ENCODE assay signal across 8 cellular contexts in genomic region chr19:4172861-4173473, GRCh38. TPM values are rescaled to one million over a fixed set of nuclear protein-coding genes. Genes with fewer than 3 reads are reported as not detected.
A peak's percentile ranks its signal among the peaks of the same experiment; 100 is the strongest.
DNase-seq lines count a peak whose midpoint lies in the region; ATAC-seq and TF ChIP-seq lines count a peak whose summit lies in the region.

No MANE protein-coding gene starts in this region.

- H3K4me1 Mint-ChIP-seq in CD4-positive, alpha-beta memory T cell: peaks cover 0 to 9% (median 2%) of the 10 kb centered on the region in 4 donors
- H3K4me1 Mint-ChIP-seq in endothelial cell (ENCODE audit: unreplicated experiment): peaks cover 3% of the 10 kb centered on the region

- ATAC-seq in omental fat pad (ENCODE audit: low FRiP score): peak; percentile 73
- peak; percentile 77 for ATAC-seq in upper lobe of right lung
- ATAC-seq in HG02885 (IDR thresholded peaks at IDR 0.05; ENCODE audit: poor library complexity, unreplicated experiment): no peak

- POLR2A ChIA-PET in CD4-positive, alpha-beta memory T cell (lab: Charles Lee; ENCODE audit: partially characterized antibody): no interaction called here

- peak overlapping the region in 1 of 7 donors; percentile 35 for H3K27ac Mint-ChIP-seq in CD4-positive, alpha-beta memory T cell
- H3K27ac Mint-ChIP-seq in endothelial cell (ENCODE audit: unreplicated experiment): no peak overlapping the region

- no peak for TF ChIP-seq POLR2A in NB4 (IDR thresholded peaks at IDR 0.05; ENCODE audit: extremely low read depth, insufficient read length)

- no peak overlapping the region for H3K4me3 ChIP-seq in CD4-positive, alpha-beta memory T cell (ENCODE audit: low read length in 2 of 2)
- H3K4me3 ChIP-seq in NB4 (ENCODE audit: low read depth, low read length) (no peak overlapping the region), upper lobe of right lung (no peak overlapping the region), coronary artery (no peak overlapping the region)

- H3K36me3 Mint-ChIP-seq in CD4-positive, alpha-beta memory T cell: peaks cover 4 to 10% of the 10 kb centered on the region in 2 donors
- H3K36me3 Mint-ChIP-seq in endothelial cell (ENCODE audit: low read depth, unreplicated experiment): peaks cover 3% of the 10 kb centered on the region

- peaks cover 0 to 2% (median 0%) of the 10 kb centered on the region in 8 donors for H3K9me3 Mint-ChIP-seq in CD4-positive, alpha-beta memory T cell
- H3K9me3 Mint-ChIP-seq in endothelial cell (ENCODE audit: unreplicated experiment): no peaks in the 10 kb centered on the region

- H3K36me3 ChIP-seq in CD4-positive, alpha-beta memory T cell (ENCODE audit: insufficient read depth, low read length): no peaks in the 10 kb centered on the region
- H3K36me3 ChIP-seq in upper lobe of right lung: no peaks in the 10 kb centered on the region

- H3K4me1 ChIP-seq in CD4-positive, alpha-beta memory T cell (ENCODE audit: insufficient read depth, low read length): no peaks in the 10 kb centered on the region
- no peaks in the 10 kb centered on the region for H3K4me1 ChIP-seq in upper lobe of right lung

- TF ChIP-seq CTCF in NB4 (IDR thresholded peaks at IDR 0.05; ENCODE audit: low read depth, low read length) (no peak), endothelial cell (IDR thresholded peaks at IDR 0.05; ENCODE audit: unreplicated experiment) (no peak), omental fat pad (IDR thresholded peaks at IDR 0.05) (no peak), upper lobe of right lung (IDR thresholded peaks at IDR 0.05) (no peak), coronary artery (IDR thresholded peaks at IDR 0.05) (no peak)

- CTCF ChIA-PET in CD4-positive, alpha-beta memory T cell (lab: Charles Lee; ENCODE audit: partially characterized antibody): no interaction called here

- intact Hi-C loops in CD4-positive, alpha-beta memory T cell (cut with micrococcal nuclease): no loop called here
- intact Hi-C loops in upper lobe of right lung (cut with DNase I): no loop called here

- H3K27ac ChIP-seq in CD4-positive, alpha-beta memory T cell (ENCODE audit: low read depth, low read length): no peak overlapping the region
- no peak overlapping the region for H3K27ac ChIP-seq in upper lobe of right lung
- H3K27ac ChIP-seq in coronary artery: no peak overlapping the region

- no peaks in the 10 kb centered on the region for H3K27me3 ChIP-seq in CD4-positive, alpha-beta memory T cell (ENCODE audit: insufficient read depth, low read length)
- H3K27me3 ChIP-seq in upper lobe of right lung: peaks cover 3% of the 10 kb centered on the region

- H3K27me3 Mint-ChIP-seq in CD4-positive, alpha-beta memory T cell: peaks cover 3% of the 10 kb centered on the region in 2 donors
- H3K27me3 Mint-ChIP-seq in endothelial cell (ENCODE audit: unreplicated experiment): peaks cover 12% of the 10 kb centered on the region

- no peaks in the 10 kb centered on the region for H3K9me3 ChIP-seq in CD4-positive, alpha-beta memory T cell (ENCODE audit: control insufficient read depth in 1 of 2, low read length in 2 of 2)
- H3K9me3 ChIP-seq in upper lobe of right lung: no peaks in the 10 kb centered on the region

- H3K4me3 Mint-ChIP-seq in CD4-positive, alpha-beta memory T cell: peak overlapping the region in 2 of 8 donors; percentile 20 to 31
- no peak overlapping the region for H3K4me3 Mint-ChIP-seq in endothelial cell (ENCODE audit: unreplicated experiment)

- peak; percentile 66 to 73 (median 71) for DNase-seq in CD4-positive, alpha-beta memory T cell
- DNase-seq in NB4 (ENCODE audit: low read depth) (peak; percentile 47), endothelial cell (ENCODE audit: low spot score) (peak; percentile 90), omental fat pad (ENCODE audit: low spot score) (peak; percentile 44), upper lobe of right lung (peak; percentile 82), coronary artery (ENCODE audit: low spot score) (no peak)
- DNase-seq in activated CD4-positive, alpha-beta T cell treated with anti-CD3 and anti-CD28 coated beads, Interleukin-2, amount 50 U/mL, for 48 hours: peak; percentile 70 to 72

RNA-seq across cellular contexts. Expression of gene SIRT6, which starts 9.4 kb away (rescaled TPM):
- total RNA-seq in CD4-positive, alpha-beta memory T cell: 10 to 100 TPM; 26.8 to 27.0 TPM
- polyA plus RNA-seq in CD4-positive, alpha-beta memory T cell: 1 to 10 TPM in 1 of 2 donors, under 1 TPM in 1; 0.19 to 5.0 TPM
- 24.6 TPM for total RNA-seq in endothelial cell (ENCODE audit: unreplicated experiment)
- total RNA-seq in omental fat pad: 10 to 100 TPM; 15.0 to 29.6 (median 21.0) TPM
- total RNA-seq in upper lobe of right lung: 20.3 TPM

RNA-seq across cellular contexts. Expression of gene ANKRD24, which starts 9.5 kb away (rescaled TPM):
- 1 to 10 TPM; 1.9 to 2.9 TPM for total RNA-seq in CD4-positive, alpha-beta memory T cell
- under 1 TPM in 1 of 2 donors, not detected in 1; 0.20 TPM for polyA plus RNA-seq in CD4-positive, alpha-beta memory T cell
- total RNA-seq in endothelial cell (ENCODE audit: unreplicated experiment): 0.82 TPM
- 1 to 10 TPM in 2 of 4 donors, under 1 TPM in 2; 0.88 to 1.2 (median 1.0) TPM for total RNA-seq in omental fat pad
- 2.3 TPM for total RNA-seq in upper lobe of right lung

RNA-seq across cellular contexts. Expression of gene CREB3L3, which starts 19.5 kb away (rescaled TPM):
- not detected for total RNA-seq in CD4-positive, alpha-beta memory T cell
- not detected for polyA plus RNA-seq in CD4-positive, alpha-beta memory T cell
- total RNA-seq in endothelial cell (ENCODE audit: unreplicated experiment) (not detected), omental fat pad (not detected), upper lobe of right lung (not detected)

RNA-seq across cellular contexts. Expression of gene MAP2K2, which starts 49.0 kb away (rescaled TPM):
- total RNA-seq in CD4-positive, alpha-beta memory T cell: 100 to 1,000 TPM; 125 to 126 TPM
- polyA plus RNA-seq in CD4-positive, alpha-beta memory T cell: 100 to 1,000 TPM in 1 of 2 donors, 10 to 100 TPM in 1; 44.0 to 101 TPM
- 153 TPM for total RNA-seq in endothelial cell (ENCODE audit: unreplicated experiment)
- total RNA-seq in omental fat pad: 10 to 100 TPM; 47.4 to 65.2 (median 61.4) TPM
- 110 TPM for total RNA-seq in upper lobe of right lung

RNA-seq across cellular contexts. Expression of gene EBI3, which starts 56.4 kb away (rescaled TPM):
- not detected for total RNA-seq in CD4-positive, alpha-beta memory T cell
- under 1 TPM in 1 of 2 donors, not detected in 1; 0.26 TPM for polyA plus RNA-seq in CD4-positive, alpha-beta memory T cell
- total RNA-seq in endothelial cell (ENCODE audit: unreplicated experiment) (9.7 TPM), omental fat pad (10 to 100 TPM in 1 of 4 donors, 1 to 10 TPM in 3; 2.2 to 11.4 (median 5.0) TPM), upper lobe of right lung (2.0 TPM)
